ENCODE assay signal across 15 cellular contexts in the genomic region with DNA sequence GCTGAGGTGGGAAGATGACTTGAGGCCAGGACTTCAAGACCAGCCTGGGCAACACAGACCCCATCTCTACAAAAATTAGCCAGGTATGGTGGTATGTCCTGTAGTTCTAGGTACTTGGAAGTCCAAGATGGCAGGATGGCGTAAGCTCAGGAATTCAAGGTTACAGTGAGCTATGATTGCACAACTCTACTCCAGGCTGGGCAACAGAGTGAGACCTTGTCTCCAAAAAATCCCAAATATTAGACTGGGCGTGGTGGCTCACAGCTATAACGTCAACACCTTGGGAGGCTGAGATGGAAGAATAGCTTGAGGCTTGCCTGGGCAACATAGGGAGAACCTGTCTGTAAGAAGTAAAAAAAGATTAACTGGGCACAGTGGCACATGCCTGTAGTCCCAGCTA. TPM values are rescaled to one million over a fixed set of nuclear protein-coding genes. Genes with fewer than 3 reads are reported as not detected.
DNase-seq lines count a peak whose midpoint lies in the region; TF ChIP-seq lines count a peak whose summit lies in the region.
"Had no signal": no experiment of that assay in that cellular context is flagged by ENCODE, and none has a peak within 500 bp of the region (broad histone marks: within the 10 kb centered on the region; RNA-seq: fewer than 3 reads in every experiment).

No MANE protein-coding gene starts in this region.

- H3K9me3 ChIP-seq in mammary epithelial cell (replicated peaks; ENCODE audit: insufficient read depth, low read length) (no peaks in the 10 kb centered on the region), GM23248 (ENCODE audit: low read depth) (no peaks in the 10 kb centered on the region), testis (no peaks in the 10 kb centered on the region)

- H3K27me3 ChIP-seq in mammary epithelial cell (ENCODE audit: insufficient read depth, low read length) (no peaks in the 10 kb centered on the region), GM23248 (replicated peaks; ENCODE audit: insufficient read depth) (no peaks in the 10 kb centered on the region), testis (no peaks in the 10 kb centered on the region)

- no peaks in the 10 kb centered on the region for H3K4me1 ChIP-seq in mammary epithelial cell (ENCODE audit: insufficient read depth, low read length)
- no peaks in the 10 kb centered on the region for H3K4me1 ChIP-seq in GM23248 (ENCODE audit: insufficient read depth)
- H3K4me1 ChIP-seq in testis = no peaks in the 10 kb centered on the region

- H4K20me1 ChIP-seq in mammary epithelial cell (ENCODE audit: insufficient read depth, low read length) = no peaks in the 10 kb centered on the region
- no peaks in the 10 kb centered on the region for H4K20me1 ChIP-seq in GM23248 (ENCODE audit: insufficient read depth)

- H3K36me3 Mint-ChIP-seq in MCF 10A (ENCODE audit: insufficient read depth, unreplicated experiment) = peaks cover 86% of the 10 kb centered on the region

- no peaks in the 10 kb centered on the region for H3K9me2 ChIP-seq in GM23248 (ENCODE audit: insufficient read depth)

- no peaks in the 10 kb centered on the region for H3K27me3 Mint-ChIP-seq in MCF 10A (ENCODE audit: insufficient read depth, unreplicated experiment)
- H3K27me3 Mint-ChIP-seq: B cell; CD4-positive, alpha-beta T cell had no signal

- H3K27ac Mint-ChIP-seq in MCF 10A (ENCODE audit: low read depth, unreplicated experiment) = no peak overlapping the region
- H3K27ac Mint-ChIP-seq: B cell; CD4-positive, alpha-beta T cell; GM23338 had no signal

- H3K79me2 ChIP-seq in mammary epithelial cell (ENCODE audit: insufficient read depth, low read length) (peaks cover 7% of the 10 kb centered on the region), GM23248 (ENCODE audit: insufficient read depth) (peaks cover 33% of the 10 kb centered on the region)

- DNase-seq in MCF 10A (ENCODE audit: unreplicated experiment) (peak; percentile 6), mammary epithelial cell (no peak), NCI-H226 (peak; percentile 39), epithelial cell of esophagus (ENCODE audit: low read depth) (peak; percentile 27), GM23248 (no peak), testis (no peak), kidney tubule cell (ENCODE audit: low spot score) (no peak)
- DNase-seq: C1 segment of cervical spinal cord; Calu3; CD4-positive, alpha-beta T cell; DMS 273 treated with DMSO at 0.1 percent for 48 hours; H7 had no signal

- no peaks in the 10 kb centered on the region for H3F3A ChIP-seq in GM23248 (ENCODE audit: insufficient read depth)

- dilution Hi-C loops in mammary epithelial cell (cut with HindIII; ENCODE audit: low sequenced_read_pairs) = no loop called here

- H3K36me3 ChIP-seq in mammary epithelial cell (ENCODE audit: insufficient read depth, low read length) = peaks cover 6% of the 10 kb centered on the region
- H3K36me3 ChIP-seq in GM23248 (ENCODE audit: low read depth) = peaks cover 20% of the 10 kb centered on the region
- H3K36me3 ChIP-seq in testis (ENCODE audit: low read depth, missing control alignments) = no peaks in the 10 kb centered on the region

- POLR2A ChIA-PET in MCF 10A (lab: Yijun Ruan, JAX) = interaction anchor here (0.6 kb wide), 1 partner anchor 423 kb away, joined by 3 read pairs; no protein-coding TSS in a partner anchor

- H3K4me2 ChIP-seq in mammary epithelial cell (ENCODE audit: insufficient read depth, low read depth, low read length) = no peak overlapping the region
- H3K4me2 ChIP-seq in GM23248 (ENCODE audit: unreplicated experiment) = no peak overlapping the region
- H3K4me2 ChIP-seq: GM23338 had no signal

- in situ Hi-C loops in mammary epithelial cell (cut with MboI; ENCODE audit: low sequenced_read_pairs in 2 of 2) (no loop called here), GM23248 (cut with MboI) (no loop called here)

- intact Hi-C loops in MCF 10A (cut with micrococcal nuclease) (no loop called here), mammary epithelial cell (cut with micrococcal nuclease) (no loop called here), testis (cut with DNase I; ENCODE audit: low total_unique reads) (no loop called here)

- H3K4me3 Mint-ChIP-seq in MCF 10A (ENCODE audit: unreplicated experiment) = no peak overlapping the region
- H3K4me3 Mint-ChIP-seq: B cell; CD4-positive, alpha-beta T cell; GM23338 had no signal

- no peak for TF ChIP-seq POLR2A in testis (IDR thresholded peaks at IDR 0.05)

- H3K9me3 Mint-ChIP-seq in MCF 10A (ENCODE audit: unreplicated experiment) = no peaks in the 10 kb centered on the region
- H3K9me3 Mint-ChIP-seq: CD4-positive, alpha-beta T cell; GM23338 had no signal

- no peak overlapping the region for H3K27ac ChIP-seq in mammary epithelial cell (ENCODE audit: insufficient read depth, low read depth, low read length)
- no peak overlapping the region for H3K27ac ChIP-seq in GM23248
- H3K27ac ChIP-seq in testis = no peak overlapping the region
- H3K27ac ChIP-seq: HL-60 had no signal

- H3K9ac ChIP-seq in mammary epithelial cell (ENCODE audit: insufficient read depth, low read length) (no peak overlapping the region), GM23248 (no peak overlapping the region)

- CTCF ChIA-PET in MCF 10A (lab: Yijun Ruan, JAX) (no interaction called here), mammary epithelial cell (lab: Charles Lee; ENCODE audit: low non-redundant PET) (no interaction called here)

- no peak overlapping the region for H2AFZ ChIP-seq in mammary epithelial cell (ENCODE audit: low read depth, low read length)
- H2AFZ ChIP-seq in GM23248 = no peak overlapping the region
- H2AFZ ChIP-seq: GM23338 had no signal

- BruUV-seq in MCF 10A (replicated peaks; lab: Mats Ljungman, UMichigan) = no TSS peak
- no TSS peak for BruUV-seq in mammary epithelial cell (replicated peaks; lab: Mats Ljungman, UMichigan)

- 96% methylated on average over 3 of the region's 3 CpGs for WGBS in mammary epithelial cell (ENCODE audit: low coverage, missing lambda C conversion rate)
- 97 to 99% methylated on average over 3 of the region's 3 CpGs for WGBS in GM23248 (ENCODE audit: low coverage in 1 of 2, low lambda C conversion rate in 2 of 2, missing lambda C conversion rate in 2 of 2), 2 experiments
- 94 to 96% methylated on average over 3 of the region's 3 CpGs for WGBS in testis, 2 donors

- H3K4me1 Mint-ChIP-seq in MCF 10A (ENCODE audit: insufficient read depth, unreplicated experiment) = no peaks in the 10 kb centered on the region
- H3K4me1 Mint-ChIP-seq: B cell, GM23338 had no signal

- TF ChIP-seq CTCF in MCF 10A (IDR thresholded peaks at IDR 0.05; ENCODE audit: unreplicated experiment) (no peak), mammary epithelial cell (conservative IDR thresholded peaks at IDR 0.05 in 1 of 2, IDR thresholded peaks at IDR 0.05 in 1 of 2; ENCODE audit: extremely low read depth in 1 of 2, insufficient read depth in 1 of 2, low read depth in 1 of 2, low read length in 2 of 2) (no peak), epithelial cell of esophagus (IDR thresholded peaks at IDR 0.05; ENCODE audit: insufficient read depth, low read depth, low read length, missing control alignments) (no peak), testis (IDR thresholded peaks at IDR 0.05) (no peak)

- H3K4me3 ChIP-seq in mammary epithelial cell (replicated peaks in 1 of 3; ENCODE audit: insufficient read depth in 1 of 3, low read depth in 2 of 3, low read length in 3 of 3) (no peak overlapping the region), epithelial cell of esophagus (ENCODE audit: low read length) (no peak overlapping the region), GM23248 (no peak overlapping the region), testis (no peak overlapping the region)
- H3K4me3 ChIP-seq: GM23338 had no signal

RNA-seq across cellular contexts. Expression of gene SUZ12, which starts 30.8 kb away (rescaled TPM):
- total RNA-seq in MCF 10A (2022) (29.1 and 30.4 TPM in 2 replicates), mammary epithelial cell (10 to 100 TPM; 14.5 to 28.1 TPM), testis (10 to 100 TPM; 38.2 to 42.0 TPM)
- polyA plus RNA-seq in mammary epithelial cell (13.1 TPM), GM23248 (2016; fragmentation: Nextera tagmentation; extraction: Ambion mirVana) (6.8 and 7.1 TPM in 2 replicates), testis (ENCODE audit: insufficient read depth, low read depth, low replicate concordance) (31.1 TPM)
- 5.1 TPM for polyA minus RNA-seq in mammary epithelial cell
- total RNA-seq in GM23248 (2014; rRNA removed; shearing (Covaris generic)) = 12.4 and 12.9 TPM in 2 replicates

RNA-seq across cellular contexts. Expression of gene LRRC37B, which starts 39.5 kb away (rescaled TPM):
- total RNA-seq in MCF 10A (2022) (11.8 and 20.9 TPM in 2 replicates), mammary epithelial cell (10 to 100 TPM in 1 of 2 donors, 1 to 10 TPM in 1; 8.0 to 13.6 TPM), testis (10 to 100 TPM; 35.6 to 53.4 TPM)
- polyA plus RNA-seq in mammary epithelial cell (5.2 TPM), GM23248 (2016; fragmentation: Nextera tagmentation; extraction: Ambion mirVana) (3.1 and 3.7 TPM in 2 replicates), testis (ENCODE audit: insufficient read depth, low read depth, low replicate concordance) (37.8 TPM)
- polyA minus RNA-seq in mammary epithelial cell = 1.8 TPM
- total RNA-seq in GM23248 (2014; rRNA removed; shearing (Covaris generic)) = 2.1 and 5.1 TPM in 2 replicates

Comparison
In these comparisons a context has a peak if more than half of its experiments do, and no peak if none do; other contexts are left out.
1. DNase-seq: peak in MCF 10A (single experiment), NCI-H226 (single experiment) and epithelial cell of esophagus (single experiment); none in mammary epithelial cell (single experiment), GM23248 (single experiment), testis (single experiment) and kidney tubule cell (single experiment).